13 cellular contexts compared by ENCODE assay signal in genomic region chr13:113428469-113428865, GRCh38.
"Had no signal": no experiment of that assay in that cellular context is flagged by ENCODE, and none has a peak within 500 bp of the region (broad histone marks: within the 10 kb centered on the region; RNA-seq: fewer than 3 reads in every experiment).

No MANE protein-coding gene starts in this region.

- H3K4me3 Mint-ChIP-seq: activated naive CD8-positive, alpha-beta T cell treated with anti-CD3 and anti-CD28 coated beads, Interleukin-2, amount 10 ng/mL, durations not matched to agents 7 days and 5 days; memory B cell; neural crest cell had no signal

- H3K4me3 ChIP-seq: colonic mucosa, heart left ventricle, skin epidermis, tibial nerve had no signal

- H3K27me3 Mint-ChIP-seq: activated naive CD8-positive, alpha-beta T cell treated with anti-CD3 and anti-CD28 coated beads, Interleukin-2, amount 10 ng/mL, durations not matched to agents 7 days and 5 days had no signal

- H3K4me1 ChIP-seq: colonic mucosa, foreskin keratinocyte, tibial nerve had no signal

- ATAC-seq: activated CD4-positive, CD25-positive, alpha-beta regulatory T cell treated with anti-CD3 and anti-CD28 coated beads, Interleukin-2, amount 50 U/mL, for 24 hours; foreskin keratinocyte had no signal

- H3K36me3 Mint-ChIP-seq: activated naive CD8-positive, alpha-beta T cell treated with anti-CD3 and anti-CD28 coated beads, Interleukin-2, amount 10 ng/mL, durations not matched to agents 7 days and 5 days; memory B cell had no signal

- H3K9me3 ChIP-seq: colonic mucosa, heart left ventricle, tibial nerve had no signal

- H3K4me1 Mint-ChIP-seq: activated naive CD8-positive, alpha-beta T cell treated with anti-CD3 and anti-CD28 coated beads, Interleukin-2, amount 10 ng/mL, durations not matched to agents 7 days and 5 days; neural crest cell had no signal

- DNase-seq: activated effector memory CD4-positive, alpha-beta T cell treated with anti-CD3 and anti-CD28 coated beads, Interleukin-2, amount 50 U/mL, for 16 hours; activated naive CD8-positive, alpha-beta T cell treated with anti-CD3 and anti-CD28 coated beads, Interleukin-2, amount 10 ng/mL, durations not matched to agents 7 days and 5 days; activated T-cell treated with anti-CD3 and anti-CD28 coated beads, Interleukin-2, amount 50 U/mL, for 1 hour; aorta; colonic mucosa; stimulated activated CD4-positive, alpha-beta T cell treated with anti-CD3 and anti-CD28 coated beads, Interleukin-4, amount 100 ng/mL, for 4 hours had no signal

- H3K9me3 Mint-ChIP-seq: activated naive CD8-positive, alpha-beta T cell treated with anti-CD3 and anti-CD28 coated beads, Interleukin-2, amount 10 ng/mL, durations not matched to agents 7 days and 5 days; memory B cell; neural crest cell had no signal

- H3K27ac Mint-ChIP-seq: activated naive CD8-positive, alpha-beta T cell treated with anti-CD3 and anti-CD28 coated beads, Interleukin-2, amount 10 ng/mL, durations not matched to agents 7 days and 5 days; memory B cell had no signal

- H3K27me3 ChIP-seq: colonic mucosa, foreskin keratinocyte, heart left ventricle, tibial nerve had no signal

- H3K36me3 ChIP-seq: colonic mucosa, tibial nerve had no signal
